In genomic region chr9:111250836-111251452, GRCh38 we compare ENCODE assay signal across 1 cellular context.
TF ChIP-seq lines count a peak whose summit lies in the region.

No MANE protein-coding gene starts in this region.

TF ChIP-seq in GM23338, 12 proteins besides CTCF, POLR2A, EP300 and RAD21 (continued from another document):
- TF ChIP-seq ZNF462 (CRISPR knock-in tag; IDR thresholded peaks at IDR 0.05) = no peak
